Comparison of ENCODE assay signal across 8 cellular contexts in the genomic region with DNA sequence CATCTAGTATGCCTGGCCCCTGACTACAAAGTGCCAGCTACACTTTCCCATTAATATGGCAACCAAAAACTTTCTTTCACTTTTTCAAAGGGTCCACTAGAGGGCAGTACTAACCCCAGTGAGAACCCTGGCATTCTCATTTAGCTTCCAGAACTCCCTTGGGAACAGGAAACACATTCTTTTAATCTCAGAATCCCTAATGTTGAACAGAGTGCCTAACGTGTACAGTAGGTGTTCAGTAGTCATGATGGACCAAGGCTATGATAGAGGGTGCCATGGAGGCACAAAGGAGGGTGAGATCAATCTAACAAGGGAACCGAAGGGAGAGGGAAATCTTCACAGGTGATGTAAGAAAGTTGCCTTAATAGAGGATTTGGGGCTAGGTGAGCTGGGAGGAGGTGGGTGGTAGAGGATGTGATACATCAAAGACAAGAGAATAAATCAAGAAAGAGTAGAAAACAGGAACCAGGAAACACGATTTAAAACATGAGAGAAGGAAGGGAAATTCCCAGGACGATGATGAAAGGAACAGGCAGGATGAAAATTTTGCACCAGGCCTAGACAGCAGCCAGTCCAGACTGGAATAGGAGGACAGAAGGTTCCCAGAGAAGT. TPM values are rescaled to one million over a fixed set of nuclear protein-coding genes. Genes with fewer than 3 reads are reported as not detected.
DNase-seq lines count a peak whose midpoint lies in the region; ATAC-seq and TF ChIP-seq lines count a peak whose summit lies in the region.

No MANE protein-coding gene starts in this region.

- H3K36me3 Mint-ChIP-seq in CD4-positive, CD25-positive, alpha-beta regulatory T cell = peaks cover 8% of the 10 kb centered on the region
- H3K36me3 Mint-ChIP-seq in activated naive CD8-positive, alpha-beta T cell = peaks cover 2% of the 10 kb centered on the region

- H3K9me3 ChIP-seq in CD4-positive, CD25-positive, alpha-beta regulatory T cell (ENCODE audit: control insufficient read depth in 2 of 2, low read length in 2 of 2) = no peaks in the 10 kb centered on the region
- no peaks in the 10 kb centered on the region for H3K9me3 ChIP-seq in left ventricle myocardium inferior (replicated peaks)
- no peaks in the 10 kb centered on the region for H3K9me3 ChIP-seq in smooth muscle cell (replicated peaks; ENCODE audit: low read depth)

- no peak for ATAC-seq in CD4-positive, CD25-positive, alpha-beta regulatory T cell (ENCODE audit: low read depth in 2 of 2)
- ATAC-seq in GM21825 (IDR thresholded peaks at IDR 0.05; ENCODE audit: unreplicated experiment) = no peak

- no peaks in the 10 kb centered on the region for H4K20me1 ChIP-seq in smooth muscle cell (ENCODE audit: low read depth)

- H3K79me2 ChIP-seq in smooth muscle cell (ENCODE audit: low read depth) = no peaks in the 10 kb centered on the region

- intact Hi-C loops in left ventricle myocardium inferior (cut with micrococcal nuclease) = no loop called here

- H3K9me3 Mint-ChIP-seq in CD4-positive, CD25-positive, alpha-beta regulatory T cell = no peaks in the 10 kb centered on the region
- H3K9me3 Mint-ChIP-seq in activated naive CD8-positive, alpha-beta T cell (ENCODE audit: low read depth) = no peaks in the 10 kb centered on the region

- peaks cover 37 to 50% (median 45%) of the 10 kb centered on the region in 4 donors for H3K4me1 Mint-ChIP-seq in CD4-positive, CD25-positive, alpha-beta regulatory T cell
- peaks cover 56% of the 10 kb centered on the region for H3K4me1 Mint-ChIP-seq in activated naive CD8-positive, alpha-beta T cell (ENCODE audit: low read depth)

- TF ChIP-seq CTCF in GM20000 (IDR thresholded peaks at IDR 0.05; ENCODE audit: extremely low read depth, missing control alignments) = peak; percentile 12
- peak; percentile 74 for TF ChIP-seq CTCF in left ventricle myocardium inferior (IDR thresholded peaks at IDR 0.05; ENCODE audit: borderline replicate concordance)
- TF ChIP-seq CTCF in smooth muscle cell (IDR thresholded peaks at IDR 0.05; ENCODE audit: borderline replicate concordance, insufficient read depth, poor library complexity, severe bottlenecking) = peak; percentile 73

- H3K4me2 ChIP-seq in smooth muscle cell = no peak overlapping the region

- peak in 1 of 3 donors; percentile 29 for DNase-seq in CD4-positive, CD25-positive, alpha-beta regulatory T cell
- DNase-seq in GM20000 (ENCODE audit: low spot score) = peak; percentile 27
- peak; percentile 63 for DNase-seq in NCI-H2171 treated with DMSO at 0.1 percent for 48 hours (lab: John Stamatoyannopoulos, UW)
- no peak for DNase-seq in left ventricle myocardium inferior
- no peak for DNase-seq in smooth muscle cell (lab: John Stamatoyannopoulos, UW; ENCODE audit: unreplicated experiment)
- no peak for DNase-seq in middle frontal gyrus (ENCODE audit: extremely low spot score, low spot score)

- WGBS in smooth muscle cell (ENCODE audit: low lambda C conversion rate) = 55% methylated on average over 4 of the region's 4 CpGs

- no peaks in the 10 kb centered on the region for H3K36me3 ChIP-seq in CD4-positive, CD25-positive, alpha-beta regulatory T cell (ENCODE audit: control insufficient read depth, insufficient read depth, low read length)
- H3K36me3 ChIP-seq in left ventricle myocardium inferior (no peaks in the 10 kb centered on the region), smooth muscle cell (ENCODE audit: low read depth) (no peaks in the 10 kb centered on the region)

- H3K27me3 Mint-ChIP-seq in CD4-positive, CD25-positive, alpha-beta regulatory T cell = no peaks in the 10 kb centered on the region
- no peaks in the 10 kb centered on the region for H3K27me3 Mint-ChIP-seq in activated naive CD8-positive, alpha-beta T cell

- peak overlapping the region; percentile 82 to 88 (median 87) for H3K27ac Mint-ChIP-seq in CD4-positive, CD25-positive, alpha-beta regulatory T cell
- H3K27ac Mint-ChIP-seq in activated naive CD8-positive, alpha-beta T cell = peak overlapping the region; percentile 42

- H3K4me3 ChIP-seq in CD4-positive, CD25-positive, alpha-beta regulatory T cell (ENCODE audit: low read depth, low read length) = peak overlapping the region; percentile 55
- no peak overlapping the region for H3K4me3 ChIP-seq in left ventricle myocardium inferior
- no peak overlapping the region for H3K4me3 ChIP-seq in smooth muscle cell

- H2AFZ ChIP-seq in smooth muscle cell (ENCODE audit: low read depth) = no peak overlapping the region

- peak overlapping the region; percentile 62 for H3K27ac ChIP-seq in CD4-positive, CD25-positive, alpha-beta regulatory T cell (ENCODE audit: insufficient read depth, low read length, poor library complexity, severe bottlenecking)
- peak overlapping the region; percentile 9 for H3K27ac ChIP-seq in left ventricle myocardium inferior (replicated peaks)
- H3K27ac ChIP-seq in smooth muscle cell (ENCODE audit: low read depth) = no peak overlapping the region

- no peak overlapping the region for H3K9ac ChIP-seq in smooth muscle cell (ENCODE audit: low read depth)

- H3K4me1 ChIP-seq in CD4-positive, CD25-positive, alpha-beta regulatory T cell (ENCODE audit: control insufficient read depth, insufficient read depth, low read length, poor library complexity, severe bottlenecking) = peaks cover 36% of the 10 kb centered on the region
- H3K4me1 ChIP-seq in left ventricle myocardium inferior (peaks cover 34% of the 10 kb centered on the region), smooth muscle cell (ENCODE audit: low read depth) (no peaks in the 10 kb centered on the region)

- H3K27me3 ChIP-seq in CD4-positive, CD25-positive, alpha-beta regulatory T cell (ENCODE audit: control insufficient read depth, insufficient read depth, low read length) = no peaks in the 10 kb centered on the region
- no peaks in the 10 kb centered on the region for H3K27me3 ChIP-seq in left ventricle myocardium inferior (ENCODE audit: low read depth)
- no peaks in the 10 kb centered on the region for H3K27me3 ChIP-seq in smooth muscle cell (ENCODE audit: low read depth)

- H3K4me3 Mint-ChIP-seq in CD4-positive, CD25-positive, alpha-beta regulatory T cell = peak overlapping the region in 3 of 4 donors; percentile 16 to 87 (median 19)
- peak overlapping the region; percentile 48 for H3K4me3 Mint-ChIP-seq in activated naive CD8-positive, alpha-beta T cell

- H3F3A ChIP-seq in smooth muscle cell (ENCODE audit: low read depth) = no peaks in the 10 kb centered on the region

RNA-seq across cellular contexts. Expression of gene NSL1, which starts 41.5 kb away (rescaled TPM):
- total RNA-seq in CD4-positive, CD25-positive, alpha-beta regulatory T cell = 24.4 TPM
- polyA plus RNA-seq in CD4-positive, CD25-positive, alpha-beta regulatory T cell = 10 to 100 TPM; 66.6 to 69.1 (median 67.1) TPM
- total RNA-seq in left ventricle myocardium inferior (29.0 TPM), smooth muscle cell (34.5 and 37.3 TPM in 2 replicates)
- polyA plus RNA-seq in smooth muscle cell = 28.5 and 30.9 TPM in 2 replicates

RNA-seq across cellular contexts. Expression of gene TATDN3, which starts 41.7 kb away (rescaled TPM):
- total RNA-seq in CD4-positive, CD25-positive, alpha-beta regulatory T cell = 24.1 TPM
- polyA plus RNA-seq in CD4-positive, CD25-positive, alpha-beta regulatory T cell = 10 to 100 TPM; 20.6 to 28.7 (median 22.0) TPM
- 23.5 TPM for total RNA-seq in left ventricle myocardium inferior
- total RNA-seq in smooth muscle cell = 24.6 and 46.7 TPM in 2 replicates
- 13.0 and 14.3 TPM in 2 replicates for polyA plus RNA-seq in smooth muscle cell

RNA-seq across cellular contexts. Expression of gene BATF3, which starts 50.4 kb away (rescaled TPM):
- 2.6 TPM for total RNA-seq in CD4-positive, CD25-positive, alpha-beta regulatory T cell
- 1 to 10 TPM; 1.6 to 4.4 (median 2.9) TPM for polyA plus RNA-seq in CD4-positive, CD25-positive, alpha-beta regulatory T cell
- total RNA-seq in left ventricle myocardium inferior (1.8 TPM), smooth muscle cell (0.45 and 5.8 TPM in 2 replicates)
- polyA plus RNA-seq in smooth muscle cell = 11.5 and 12.1 TPM in 2 replicates

Comparison
In these comparisons a context has a peak if more than half of its experiments do, and no peak if none do; other contexts are left out.
1. DNase-seq: peak in GM20000 (single experiment) and NCI-H2171 treated with DMSO at 0.1 percent for 48 hours (single experiment); none in left ventricle myocardium inferior (single experiment), smooth muscle cell (single experiment) and middle frontal gyrus (single experiment).
2. CTCF ChIP-seq: peak in every context shown above with its lines; median percentile 74 in left ventricle myocardium inferior; 73 in smooth muscle cell; 12 in GM20000.